ENCODE assay signal across 30 cellular contexts in genomic region chrX:148771440-148771839, GRCh38.
DNase-seq lines count a peak whose midpoint lies in the region; ATAC-seq and TF ChIP-seq lines count a peak whose summit lies in the region.
"Had no signal": no experiment of that assay in that cellular context is flagged by ENCODE, and none has a peak within 500 bp of the region (broad histone marks: within the 10 kb centered on the region; RNA-seq: fewer than 3 reads in every experiment).

No MANE protein-coding gene starts in this region.

- peaks cover 11% of the 10 kb centered on the region for H3K4me1 Mint-ChIP-seq in GM23338
- H3K4me1 Mint-ChIP-seq: activated CD4-positive, alpha-beta T cell treated with anti-CD3 and anti-CD28 coated beads, Interleukin-2, amount 10 ng/mL, durations not matched to agents 24 days and 14 days; B cell; central memory CD8-positive, alpha-beta T cell had no signal

- H3K4me1 ChIP-seq in GM23338 (ENCODE audit: insufficient read depth) (no peaks in the 10 kb centered on the region), mammary epithelial cell (ENCODE audit: insufficient read depth, low read length) (no peaks in the 10 kb centered on the region)
- H3K4me1 ChIP-seq: esophagus muscularis mucosa, HAP-1, prostate gland, right lobe of liver, SJSA1, tibial nerve had no signal

- BruUV-seq in mammary epithelial cell (replicated peaks; lab: Mats Ljungman, UMichigan), result no TSS peak

- no peak overlapping the region for H3K27ac ChIP-seq in GM23338 (ENCODE audit: low read depth)
- H3K27ac ChIP-seq in mammary epithelial cell (ENCODE audit: insufficient read depth, low read depth, low read length), result no peak overlapping the region
- no peak overlapping the region for H3K27ac ChIP-seq in substantia nigra (ENCODE audit: low read depth, low read length, poor library complexity, severe bottlenecking)
- H3K27ac ChIP-seq: esophagus muscularis mucosa, prostate gland, right lobe of liver, RWPE1, SJSA1, tibial nerve had no signal

- no peaks in the 10 kb centered on the region for H3F3A ChIP-seq in GM23338 (replicated peaks; ENCODE audit: low read depth)

- CTCF ChIA-PET in mammary epithelial cell (lab: Charles Lee; ENCODE audit: low non-redundant PET), result no interaction called here

- no peak for ATAC-seq in GM23338
- no peak for ATAC-seq in GM21381 (IDR thresholded peaks at IDR 0.05; ENCODE audit: unreplicated experiment)
- ATAC-seq: activated naive CD4-positive, alpha-beta T cell treated with anti-CD3 and anti-CD28 coated beads, Interleukin-2, amount 50 U/mL, for 72 hours; mucosa of descending colon; natural killer cell treated with Interleukin-12 subunit alpha and Interleukin-12 subunit beta and Interleukin-15 and Interleukin-18, amount 100 ng/mL, for 72 hours; right lobe of liver had no signal

- no peak overlapping the region for H3K9ac ChIP-seq in mammary epithelial cell (ENCODE audit: insufficient read depth, low read length)

- peak overlapping the region; percentile 21; the same call in 1 of the 2 replicates for H3K27ac Mint-ChIP-seq in GM23338
- H3K27ac Mint-ChIP-seq: activated CD4-positive, alpha-beta T cell treated with anti-CD3 and anti-CD28 coated beads, Interleukin-2, amount 10 ng/mL, durations not matched to agents 24 days and 14 days; activated naive CD4-positive, alpha-beta T cell treated with anti-CD3 and anti-CD28 coated beads, Interleukin-2, amount 50 U/mL, for 72 hours; B cell; dendritic cell treated with granulocyte-macrophage colony-stimulating factor and Interleukin-4, amounts not matched to agents 40 ng/mL and 50 ng/mL, for 4 days; natural killer cell treated with Interleukin-12 subunit alpha and Interleukin-12 subunit beta and Interleukin-15 and Interleukin-18, amount 100 ng/mL, for 72 hours had no signal

- dilution Hi-C loops in mammary epithelial cell (cut with HindIII; ENCODE audit: low sequenced_read_pairs), result no loop called here

- in situ Hi-C loops in mammary epithelial cell (cut with MboI; ENCODE audit: low sequenced_read_pairs in 2 of 2), result no loop called here

- H3K79me2 ChIP-seq in GM23338 (replicated peaks; ENCODE audit: insufficient read depth), result no peaks in the 10 kb centered on the region
- no peaks in the 10 kb centered on the region for H3K79me2 ChIP-seq in mammary epithelial cell (ENCODE audit: insufficient read depth, low read length)

- DNase-seq in A172 (ENCODE audit: low spot score), result peak; percentile 19
- DNase-seq in GM23338 (ENCODE audit: low spot score), result no peak
- peak; percentile 51 for DNase-seq in NCI-H82 (lab: John Stamatoyannopoulos, UW)
- DNase-seq in mammary epithelial cell, result peak; percentile 12
- DNase-seq in NCI-H2107 treated with DMSO at 0.1 percent for 48 hours (lab: John Stamatoyannopoulos, UW; ENCODE audit: unreplicated experiment), result no peak
- DNase-seq in substantia nigra (lab: John Stamatoyannopoulos, UW), result no peak
- DNase-seq in 8988T, result no peak
- DNase-seq: ACHN; activated CD4-positive, alpha-beta T cell treated with anti-CD3 and anti-CD28 coated beads, Interleukin-2, amount 10 ng/mL, durations not matched to agents 24 days and 14 days; DMS79; mucosa of descending colon; NCI-H2107; NCI-H446 treated with DMSO at 0.1 percent for 48 hours; occipital lobe; right lobe of liver; stimulated activated CD4-positive, alpha-beta T cell treated with anti-CD3 and anti-CD28 coated beads, Interleukin-4, amount 100 ng/mL, for 24 hours; T1000 had no signal

- no peaks in the 10 kb centered on the region for H3K27me3 Mint-ChIP-seq in GM23338 (ENCODE audit: insufficient read depth, low read depth, poor library complexity)
- H3K27me3 Mint-ChIP-seq: activated CD4-positive, alpha-beta T cell treated with anti-CD3 and anti-CD28 coated beads, Interleukin-2, amount 10 ng/mL, durations not matched to agents 24 days and 14 days; B cell; central memory CD8-positive, alpha-beta T cell; dendritic cell treated with granulocyte-macrophage colony-stimulating factor and Interleukin-4, amounts not matched to agents 40 ng/mL and 50 ng/mL, for 4 days had no signal

- no peaks in the 10 kb centered on the region for H3K36me3 ChIP-seq in GM23338 (ENCODE audit: insufficient read depth)
- H3K36me3 ChIP-seq in mammary epithelial cell (ENCODE audit: insufficient read depth, low read length), result no peaks in the 10 kb centered on the region
- H3K36me3 ChIP-seq: esophagus muscularis mucosa, HAP-1, prostate gland, right lobe of liver, SJSA1, tibial nerve had no signal

- no peaks in the 10 kb centered on the region for H4K20me1 ChIP-seq in GM23338 (replicated peaks; ENCODE audit: insufficient read depth)
- no peaks in the 10 kb centered on the region for H4K20me1 ChIP-seq in mammary epithelial cell (ENCODE audit: insufficient read depth, low read length)

- no peak overlapping the region for H3K4me3 Mint-ChIP-seq in GM23338
- H3K4me3 Mint-ChIP-seq: activated CD4-positive, alpha-beta T cell treated with anti-CD3 and anti-CD28 coated beads, Interleukin-2, amount 10 ng/mL, durations not matched to agents 24 days and 14 days; B cell; central memory CD8-positive, alpha-beta T cell; dendritic cell treated with granulocyte-macrophage colony-stimulating factor and Interleukin-4, amounts not matched to agents 40 ng/mL and 50 ng/mL, for 4 days; natural killer cell treated with Interleukin-12 subunit alpha and Interleukin-12 subunit beta and Interleukin-15 and Interleukin-18, amount 100 ng/mL, for 72 hours had no signal

- intact Hi-C loops in mammary epithelial cell (cut with micrococcal nuclease), result no loop called here

- H3K4me3 ChIP-seq in GM23338 (no peak overlapping the region), mammary epithelial cell (replicated peaks in 1 of 3; ENCODE audit: insufficient read depth in 1 of 3, low read depth in 2 of 3, low read length in 3 of 3) (no peak overlapping the region)
- H3K4me3 ChIP-seq: esophagus muscularis mucosa, HAP-1, lung, mucosa of descending colon, prostate gland, right lobe of liver, SJSA1, tibial nerve had no signal

- no peaks in the 10 kb centered on the region for H3K9me3 ChIP-seq in mammary epithelial cell (replicated peaks; ENCODE audit: insufficient read depth, low read length)
- H3K9me3 ChIP-seq: HAP-1, mucosa of descending colon, prostate gland, right lobe of liver, SJSA1 had no signal

- TF ChIP-seq CTCF in GM23338 (conservative IDR thresholded peaks at IDR 0.05; ENCODE audit: low read depth in 2 of 2) (no peak), mammary epithelial cell (conservative IDR thresholded peaks at IDR 0.05 in 1 of 2, IDR thresholded peaks at IDR 0.05 in 1 of 2; ENCODE audit: extremely low read depth in 1 of 2, insufficient read depth in 1 of 2, low read depth in 1 of 2, low read length in 2 of 2) (no peak)

- no peak overlapping the region for H3K4me2 ChIP-seq in GM23338
- H3K4me2 ChIP-seq in mammary epithelial cell (ENCODE audit: insufficient read depth, low read depth, low read length), result no peak overlapping the region

- no peak overlapping the region for H2AFZ ChIP-seq in GM23338
- no peak overlapping the region for H2AFZ ChIP-seq in mammary epithelial cell (ENCODE audit: low read depth, low read length)

- no peaks in the 10 kb centered on the region for H3K36me3 Mint-ChIP-seq in GM23338 (ENCODE audit: low read depth)
- H3K36me3 Mint-ChIP-seq: activated naive CD4-positive, alpha-beta T cell treated with anti-CD3 and anti-CD28 coated beads, Interleukin-2, amount 50 U/mL, for 72 hours; natural killer cell treated with Interleukin-12 subunit alpha and Interleukin-12 subunit beta and Interleukin-15 and Interleukin-18, amount 100 ng/mL, for 72 hours had no signal

- no peaks in the 10 kb centered on the region for H3K9me2 ChIP-seq in GM23338 (ENCODE audit: insufficient read depth)

- H3K27me3 ChIP-seq in GM23338 (ENCODE audit: insufficient read depth) (no peaks in the 10 kb centered on the region), mammary epithelial cell (ENCODE audit: insufficient read depth, low read length) (peaks cover 4% of the 10 kb centered on the region)
- H3K27me3 ChIP-seq: esophagus muscularis mucosa, right lobe of liver, SJSA1, tibial nerve had no signal

- H3K9me3 Mint-ChIP-seq in GM23338, result peaks cover 12% of the 10 kb centered on the region; the same call in 2 of the 3 replicates
- H3K9me3 Mint-ChIP-seq: activated CD4-positive, alpha-beta T cell treated with anti-CD3 and anti-CD28 coated beads, Interleukin-2, amount 10 ng/mL, durations not matched to agents 24 days and 14 days; dendritic cell treated with granulocyte-macrophage colony-stimulating factor and Interleukin-4, amounts not matched to agents 40 ng/mL and 50 ng/mL, for 4 days; natural killer cell treated with Interleukin-12 subunit alpha and Interleukin-12 subunit beta and Interleukin-15 and Interleukin-18, amount 100 ng/mL, for 72 hours had no signal

TF ChIP-seq in GM23338, 12 proteins besides CTCF, POLR2A, EP300 and RAD21 (continues in another document):
- TF ChIP-seq JUNB (IDR thresholded peaks at IDR 0.05; ENCODE audit: unreplicated experiment) (no peak), ZNF331 (CRISPR knock-in tag; IDR thresholded peaks at IDR 0.05; ENCODE audit: low read depth) (no peak), ZNF114 (CRISPR knock-in tag; IDR thresholded peaks at IDR 0.05) (no peak), NANOG (IDR thresholded peaks at IDR 0.05; ENCODE audit: borderline replicate concordance) (no peak), ETS1 (IDR thresholded peaks at IDR 0.05) (no peak), EZH2 (IDR thresholded peaks at IDR 0.05; ENCODE audit: low read depth, unreplicated experiment) (no peak), POLR2AphosphoS5 (IDR thresholded peaks at IDR 0.05; ENCODE audit: low read depth) (no peak), EZH2phosphoT487 (IDR thresholded peaks at IDR 0.05; ENCODE audit: unreplicated experiment) (no peak)

Comparison
In these comparisons a context has a peak if more than half of its experiments do, and no peak if none do; other contexts are left out.
1. DNase-seq: peak in A172 (single experiment), NCI-H82 (single experiment) and mammary epithelial cell (single experiment); none in GM23338 (single experiment), NCI-H2107 treated with DMSO at 0.1 percent for 48 hours (single experiment), substantia nigra (0 of 49) and 8988T (single experiment).